In genomic region chr6:113669641-113670040, GRCh38 we compare ENCODE assay signal across 19 cellular contexts.
A peak's percentile ranks its signal among the peaks of the same experiment; 100 is the strongest.
DNase-seq lines count a peak whose midpoint lies in the region; ATAC-seq and TF ChIP-seq lines count a peak whose summit lies in the region.
"Had no signal": no experiment of that assay in that cellular context is flagged by ENCODE, and none has a peak within 500 bp of the region (broad histone marks: within the 10 kb centered on the region; RNA-seq: fewer than 3 reads in every experiment).

No MANE protein-coding gene starts in this region.

- no peak for TF ChIP-seq EP300 in upper lobe of left lung (IDR thresholded peaks at IDR 0.05)

- TF ChIP-seq CTCF in C4-2B (conservative IDR thresholded peaks at IDR 0.05) (no peak), nephron progenitor cell (IDR thresholded peaks at IDR 0.05) (no peak), upper lobe of left lung (IDR thresholded peaks at IDR 0.05) (no peak)

- H3K27me3 ChIP-seq in SJCRH30 (no peaks in the 10 kb centered on the region), upper lobe of left lung (no peaks in the 10 kb centered on the region)
- H3K27me3 ChIP-seq: SJSA1 had no signal

- TF ChIP-seq POLR2A in upper lobe of left lung (IDR thresholded peaks at IDR 0.05), result no peak

- H3K4me3 ChIP-seq in SJCRH30 (no peak overlapping the region), upper lobe of left lung (no peak overlapping the region)
- H3K4me3 ChIP-seq: HAP-1, SJSA1 had no signal

- H3K4me1 ChIP-seq in SJCRH30 (peaks cover 18% of the 10 kb centered on the region), upper lobe of left lung (peaks cover 8 to 32% (median 28%) of the 10 kb centered on the region in 4 donors)
- H3K4me1 ChIP-seq: HAP-1 had no signal

- H3K9me3 ChIP-seq in SJCRH30 (replicated peaks) (no peaks in the 10 kb centered on the region), upper lobe of left lung (no peaks in the 10 kb centered on the region)
- H3K9me3 ChIP-seq: HAP-1, SJSA1 had no signal

- WGBS in upper lobe of left lung, 2 donors, result 81 to 83% methylated on average over 2 of the region's 2 CpGs

- H3K27ac ChIP-seq in C4-2B (peak overlapping the region; percentile 81), SJCRH30 (no peak overlapping the region; the same call in 1 of the 2 replicates), upper lobe of left lung (peak overlapping the region in 2 of 4 donors; percentile 34 to 57)
- H3K27ac ChIP-seq: HL-60, SJSA1 had no signal

- no peak overlapping the region for H3K4me3 Mint-ChIP-seq in nephron progenitor cell

- H3K9me3 Mint-ChIP-seq in nephron progenitor cell, result no peaks in the 10 kb centered on the region

- H3K27me3 Mint-ChIP-seq in nephron progenitor cell (ENCODE audit: low read depth, poor library complexity), result peaks cover 3% of the 10 kb centered on the region

- DNase-seq in NCI-H748 (lab: John Stamatoyannopoulos, UW; ENCODE audit: unreplicated experiment), result peak; percentile 35
- DNase-seq in NCI-H748 treated with DMSO at 0.1 percent for 48 hours (lab: John Stamatoyannopoulos, UW), result no peak
- DNase-seq in SJCRH30, result peak; percentile 38 to 66
- DNase-seq in nephron progenitor cell, result no peak
- DNase-seq in NCI-H2107 (lab: John Stamatoyannopoulos, UW), result no peak
- no peak for DNase-seq in upper lobe of left lung
- DNase-seq in T-helper 2 cell, result no peak
- DNase-seq: C1 segment of cervical spinal cord, DMS 273 treated with DMSO at 0.1 percent for 48 hours, EL, NCI-H1436 treated with DMSO at 0.1 percent for 48 hours, NCI-H2029 treated with DMSO at 0.1 percent for 48 hours, NCI-H510A treated with DMSO at 0.1 percent for 48 hours, OCI-M1, RPMI8226 had no signal

- peaks cover 34% of the 10 kb centered on the region for H3K4me1 Mint-ChIP-seq in nephron progenitor cell

- no peak for ATAC-seq in upper lobe of left lung (ENCODE audit: low FRiP score in 2 of 2)

- H3K36me3 ChIP-seq in SJCRH30, result no peaks in the 10 kb centered on the region
- no peaks in the 10 kb centered on the region for H3K36me3 ChIP-seq in upper lobe of left lung
- H3K36me3 ChIP-seq: HAP-1, SJSA1 had no signal

- no peaks in the 10 kb centered on the region for H3K36me3 Mint-ChIP-seq in nephron progenitor cell (ENCODE audit: low read depth)

- H3K27ac Mint-ChIP-seq in nephron progenitor cell, result peak overlapping the region; percentile 55

Comparison
In these comparisons a context has a peak if more than half of its experiments do, and no peak if none do; other contexts are left out.
1. DNase-seq: peak in NCI-H748 (single experiment) and SJCRH30 (2 of 2); none in NCI-H748 treated with DMSO at 0.1 percent for 48 hours (single experiment), nephron progenitor cell (single experiment), NCI-H2107 (single experiment), upper lobe of left lung (0 of 2) and T-helper 2 cell (0 of 5).